ENCODE assay signal across 32 cellular contexts in genomic region chr20:14555676-14556075, GRCh38.
"Had no signal": no experiment of that assay in that cellular context is flagged by ENCODE, and none has a peak within 500 bp of the region (broad histone marks: within the 10 kb centered on the region; RNA-seq: fewer than 3 reads in every experiment).

No MANE protein-coding gene starts in this region.

- H3K9me3 Mint-ChIP-seq: activated B cell treated with CpG ODN at 0.5 μM for 24 hours; activated CD4-positive, alpha-beta T cell treated with anti-CD3 and anti-CD28 coated beads, Interleukin-2, amount 10 ng/mL, durations not matched to agents 24 days and 14 days; activated T-helper 1 cell treated with anti-CD3 and anti-CD28 coated beads, Interleukin-12 subunit alpha, Interleukin-12 subunit beta, Interleukin-2, Interleukin-4 antibody, amounts not matched to agents 30 ng/mL and 10 ng/mL and 1 ng/mL, durations not matched to agents 14 hours and 24 hours and 36 hours; T-helper 1 cell treated with Interleukin-12 subunit alpha and Interleukin-12 subunit beta and Interleukin-4 antibody, amounts not matched to agents 30 μg/mL and 1 μg/mL, for 36 hours had no signal

- H3K4me2 ChIP-seq: KMS-11 had no signal

- H3K27ac ChIP-seq: body of pancreas, KMS-11, SJSA1 had no signal

- DNase-seq: activated B cell treated with CpG ODN at 0.5 μM for 24 hours; activated CD4-positive, alpha-beta T cell treated with anti-CD3 and anti-CD28 coated beads for 1 hour; activated CD4-positive, alpha-beta T cell treated with anti-CD3 and anti-CD28 coated beads, Interleukin-2, amount 10 ng/mL, durations not matched to agents 24 days and 14 days; activated CD4-positive, alpha-beta T cell treated with anti-CD3 and anti-CD28 coated beads, Interleukin-2, amount 50 U/mL, for 48 hours; activated CD8-positive, alpha-beta memory T cell treated with anti-CD3 and anti-CD28 coated beads, Interleukin-2, amount 10 ng/mL, durations not matched to agents 7 days and 5 days; activated effector memory CD4-positive, alpha-beta T cell treated with Interleukin-2 at 50 U/mL for 16 hours; activated naive CD4-positive, alpha-beta T cell; activated T-cell treated with anti-CD3 and anti-CD28 coated beads, Interleukin-2, amount 50 U/mL, for 24 hours; aorta; body of pancreas; MG63; MV-4-11; NCI-H1092 treated with DMSO at 0.1 percent for 48 hours; NCI-H1417 treated with DMSO at 0.1 percent for 48 hours; NCI-H1694; NCI-H2029; NCI-H2107; NCI-H2171 treated with DMSO at 0.1 percent for 48 hours; NCI-H345; NCI-H510A; NCI-H526 treated with DMSO at 0.1 percent for 48 hours; NK-92 treated with Interleukin-12 subunit alpha and Interleukin-12 subunit beta, amount 100 ng/mL, for 24 hours; OCI-M1; RPMI8226; SHP77; SW 1271 had no signal

- H3K4me1 Mint-ChIP-seq: activated B cell treated with CpG ODN at 0.5 μM for 24 hours; activated CD4-positive, alpha-beta T cell treated with anti-CD3 and anti-CD28 coated beads, Interleukin-2, amount 10 ng/mL, durations not matched to agents 24 days and 14 days; activated CD8-positive, alpha-beta memory T cell treated with anti-CD3 and anti-CD28 coated beads, Interleukin-2, amount 10 ng/mL, durations not matched to agents 7 days and 5 days; activated naive CD4-positive, alpha-beta T cell treated with anti-CD3 and anti-CD28 coated beads, Interleukin-2, amount 50 U/mL, for 24 hours; central memory CD8-positive, alpha-beta T cell had no signal

- H3K36me3 ChIP-seq: MG63, SJSA1 had no signal

- H3K27me3 ChIP-seq: body of pancreas, MG63, SJSA1 had no signal

- H3K4me3 Mint-ChIP-seq: activated B cell treated with CpG ODN at 0.5 μM for 24 hours; activated CD4-positive, alpha-beta T cell treated with anti-CD3 and anti-CD28 coated beads, Interleukin-2, amount 10 ng/mL, durations not matched to agents 24 days and 14 days; activated CD8-positive, alpha-beta memory T cell treated with anti-CD3 and anti-CD28 coated beads, Interleukin-2, amount 10 ng/mL, durations not matched to agents 7 days and 5 days; activated naive CD4-positive, alpha-beta T cell treated with anti-CD3 and anti-CD28 coated beads, Interleukin-2, amount 50 U/mL, for 24 hours; activated T-cell treated with anti-CD3 and anti-CD28 coated beads, Interleukin-2, amount 50 U/mL, for 24 hours; activated T-helper 1 cell treated with anti-CD3 and anti-CD28 coated beads, Interleukin-12 subunit alpha, Interleukin-12 subunit beta, Interleukin-2, Interleukin-4 antibody, amounts not matched to agents 30 ng/mL and 10 ng/mL and 1 ng/mL, durations not matched to agents 14 hours and 24 hours and 36 hours; central memory CD8-positive, alpha-beta T cell; T-helper 1 cell treated with Interleukin-12 subunit alpha and Interleukin-12 subunit beta and Interleukin-4 antibody, amounts not matched to agents 30 μg/mL and 1 μg/mL, for 36 hours had no signal

- H3K4me3 ChIP-seq: body of pancreas, MG63, SJSA1 had no signal

- H3K27ac Mint-ChIP-seq: activated B cell treated with CpG ODN at 0.5 μM for 24 hours; activated CD4-positive, alpha-beta T cell treated with anti-CD3 and anti-CD28 coated beads, Interleukin-2, amount 10 ng/mL, durations not matched to agents 24 days and 14 days; activated CD8-positive, alpha-beta memory T cell treated with anti-CD3 and anti-CD28 coated beads, Interleukin-2, amount 10 ng/mL, durations not matched to agents 7 days and 5 days; activated naive CD4-positive, alpha-beta T cell treated with anti-CD3 and anti-CD28 coated beads, Interleukin-2, amount 50 U/mL, for 24 hours; activated T-cell treated with anti-CD3 and anti-CD28 coated beads, Interleukin-2, amount 50 U/mL, for 24 hours; activated T-helper 1 cell treated with anti-CD3 and anti-CD28 coated beads, Interleukin-12 subunit alpha, Interleukin-12 subunit beta, Interleukin-2, Interleukin-4 antibody, amounts not matched to agents 30 ng/mL and 10 ng/mL and 1 ng/mL, durations not matched to agents 14 hours and 24 hours and 36 hours; T-helper 1 cell treated with Interleukin-12 subunit alpha and Interleukin-12 subunit beta and Interleukin-4 antibody, amounts not matched to agents 30 μg/mL and 1 μg/mL, for 36 hours had no signal

- H3K9me3 ChIP-seq: body of pancreas, MG63, SJSA1 had no signal

- H3K36me3 Mint-ChIP-seq: activated CD8-positive, alpha-beta memory T cell treated with anti-CD3 and anti-CD28 coated beads, Interleukin-2, amount 10 ng/mL, durations not matched to agents 7 days and 5 days; activated naive CD4-positive, alpha-beta T cell treated with anti-CD3 and anti-CD28 coated beads, Interleukin-2, amount 50 U/mL, for 24 hours had no signal

- H3K27me3 Mint-ChIP-seq: activated B cell treated with CpG ODN at 0.5 μM for 24 hours; activated CD4-positive, alpha-beta T cell treated with anti-CD3 and anti-CD28 coated beads, Interleukin-2, amount 10 ng/mL, durations not matched to agents 24 days and 14 days; activated CD8-positive, alpha-beta memory T cell treated with anti-CD3 and anti-CD28 coated beads, Interleukin-2, amount 10 ng/mL, durations not matched to agents 7 days and 5 days; activated naive CD4-positive, alpha-beta T cell treated with anti-CD3 and anti-CD28 coated beads, Interleukin-2, amount 50 U/mL, for 24 hours; activated T-cell treated with anti-CD3 and anti-CD28 coated beads, Interleukin-2, amount 50 U/mL, for 24 hours; central memory CD8-positive, alpha-beta T cell had no signal

- H3K9ac ChIP-seq: KMS-11 had no signal

- H3K4me1 ChIP-seq: body of pancreas, SJSA1 had no signal
